Comparison of ENCODE assay signal across 24 cellular contexts in genomic region chr14:85056228-85056627, GRCh38.
"Had no signal": no experiment of that assay in that cellular context is flagged by ENCODE, and none has a peak within 500 bp of the region (broad histone marks: within the 10 kb centered on the region; RNA-seq: fewer than 3 reads in every experiment).

No MANE protein-coding gene starts in this region.

- H3K27me3 ChIP-seq: colonic mucosa, esophagus squamous epithelium, foreskin keratinocyte, gastroesophageal sphincter, heart left ventricle, hepatocyte, left lung had no signal

- H3K27ac ChIP-seq: colonic mucosa, epithelial cell of prostate, esophagus squamous epithelium, foreskin keratinocyte, gastroesophageal sphincter, heart left ventricle, hepatocyte, left lung, lower lobe of right lung had no signal

- H3K4me3 Mint-ChIP-seq: dendritic cell treated with granulocyte-macrophage colony-stimulating factor and Interleukin-4, amounts not matched to agents 40 ng/mL and 50 ng/mL, for 4 days; effector memory CD8-positive, alpha-beta T cell; endodermal cell; immature natural killer cell; mesothelial cell of epicardium had no signal

- ATAC-seq: effector memory CD8-positive, alpha-beta T cell; esophagus mucosa; foreskin keratinocyte; gastroesophageal sphincter; heart left ventricle; left lung; mucosa of descending colon had no signal

- H3K4me1 Mint-ChIP-seq: endodermal cell, immature natural killer cell had no signal

- DNase-seq: colonic mucosa; cortex of kidney; effector CD8-positive, alpha-beta T cell; effector memory CD8-positive, alpha-beta T cell; endodermal cell; erythroblast; esophagus squamous epithelium; foreskin keratinocyte; heart left ventricle; hypothalamus; immature natural killer cell; islet precursor cell; kidney; kidney glomerular epithelial cell; left lung; lower lobe of right lung; mesenchymal stem cell; mucosa of descending colon had no signal

- H3K36me3 Mint-ChIP-seq: immature natural killer cell had no signal

- H3K36me3 ChIP-seq: colonic mucosa, esophagus squamous epithelium, gastroesophageal sphincter, heart left ventricle, left lung, lower lobe of right lung had no signal

- H3K27me3 Mint-ChIP-seq: dendritic cell treated with granulocyte-macrophage colony-stimulating factor and Interleukin-4, amounts not matched to agents 40 ng/mL and 50 ng/mL, for 4 days; effector memory CD8-positive, alpha-beta T cell had no signal

- H3K4me3 ChIP-seq: colonic mucosa, esophagus squamous epithelium, gastroesophageal sphincter, heart left ventricle, hepatocyte, left lung, lower lobe of right lung, mucosa of descending colon had no signal

- H3K27ac Mint-ChIP-seq: dendritic cell treated with granulocyte-macrophage colony-stimulating factor and Interleukin-4, amounts not matched to agents 40 ng/mL and 50 ng/mL, for 4 days; effector memory CD8-positive, alpha-beta T cell; endodermal cell; immature natural killer cell; mesothelial cell of epicardium had no signal

- H3K9me3 ChIP-seq: colonic mucosa had no signal
